8 cellular contexts compared by ENCODE assay signal in genomic region chr9:136631038-136632000, GRCh38. TPM values are rescaled to one million over a fixed set of nuclear protein-coding genes. Genes with fewer than 3 reads are reported as not detected.
DNase-seq lines count a peak whose midpoint lies in the region; ATAC-seq and TF ChIP-seq lines count a peak whose summit lies in the region.

No MANE protein-coding gene starts in this region.

- H3K4me3 ChIP-seq in BLaER1 treated with 17β-estradiol and CSF1 and Interleukin-3, amounts not matched to agents 10 nM and 100 nM, result no peak overlapping the region
- H3K4me3 ChIP-seq in HL-60 (replicated peaks; ENCODE audit: insufficient read depth, low read length), result no peak overlapping the region

- peaks cover 0 to 24% (median 0%) of the 10 kb centered on the region in 11 experiments; a peak in 7 of 22 replicates for H4K20me1 ChIP-seq in BLaER1 treated with 17β-estradiol and CSF1 and Interleukin-3, amounts not matched to agents 10 nM and 100 nM

- H3K9ac ChIP-seq in BLaER1 treated with 17β-estradiol and CSF1 and Interleukin-3, amounts not matched to agents 10 nM and 100 nM, result peak overlapping the region in 4 of 11 experiments; percentile 15 to 49 (median 38); a peak in 2 of 22 replicates

- peak; percentile 97 to 98 for ATAC-seq in naive thymus-derived CD8-positive, alpha-beta T cell
- no peak for ATAC-seq in GM21528 (IDR thresholded peaks at IDR 0.05; ENCODE audit: low FRiP score, unreplicated experiment)

- no peak overlapping the region for H3K27ac ChIP-seq in BLaER1 treated with 17β-estradiol and CSF1 and Interleukin-3, amounts not matched to agents 10 nM and 100 nM
- no peak overlapping the region for H3K27ac ChIP-seq in HL-60 (replicated peaks)

- H3K4me2 ChIP-seq in BLaER1 treated with 17β-estradiol and CSF1 and Interleukin-3, amounts not matched to agents 10 nM and 100 nM, result peak overlapping the region in 8 of 11 experiments; percentile 8 to 79 (median 24); a peak in 6 of 22 replicates

- peaks cover 0 to 7% (median 0%) of the 10 kb centered on the region in 5 donors for H3K27me3 Mint-ChIP-seq in naive thymus-derived CD8-positive, alpha-beta T cell

- H3K9me3 Mint-ChIP-seq in naive thymus-derived CD8-positive, alpha-beta T cell, result no peaks in the 10 kb centered on the region

- no peaks in the 10 kb centered on the region for H3K36me3 ChIP-seq in BLaER1 treated with 17β-estradiol and CSF1 and Interleukin-3, amounts not matched to agents 10 nM and 100 nM

- DNase-seq in HL-60 (ENCODE audit: low read depth in 1 of 2, low spot score in 1 of 2) (peak; percentile 80 to 82), NOMO-1 treated with dmso at 0.1 percent for 144 hours (lab: John Stamatoyannopoulos, UW; ENCODE audit: unreplicated experiment) (peak; percentile 81), epidermal melanocyte (ENCODE audit: insufficient read length, low spot score) (peak; percentile 83)
- DNase-seq in activated CD8-positive, alpha-beta memory T cell treated with anti-CD3 and anti-CD28 coated beads, Interleukin-2, amount 50 U/mL, for 24 hours (ENCODE audit: extremely low read depth), result peak; percentile 34
- peak; percentile 68 to 91 (median 76) for DNase-seq in naive thymus-derived CD8-positive, alpha-beta T cell
- peak; percentile 43 to 57 for DNase-seq in stimulated activated CD8-positive, alpha-beta memory T cell treated with anti-CD3 and anti-CD28 coated beads, Interleukin-7, amount 100 ng/mL, for 48 hours (ENCODE audit: extremely low read depth in 1 of 2, low read depth in 1 of 2)

- no peak overlapping the region for H3K27ac Mint-ChIP-seq in naive thymus-derived CD8-positive, alpha-beta T cell

- H3K27me3 ChIP-seq in BLaER1 treated with 17β-estradiol and CSF1 and Interleukin-3, amounts not matched to agents 10 nM and 100 nM, result peaks cover 0 to 30% (median 4%) of the 10 kb centered on the region in 11 experiments; a peak in 8 of 22 replicates
- peaks cover 10% of the 10 kb centered on the region for H3K27me3 ChIP-seq in HL-60 (ENCODE audit: insufficient read depth, poor library complexity, severe bottlenecking)

- peaks cover 2 to 9% (median 3%) of the 10 kb centered on the region in 4 donors for H3K4me1 Mint-ChIP-seq in naive thymus-derived CD8-positive, alpha-beta T cell

- peak; percentile 57 for TF ChIP-seq CTCF in HL-60 (IDR thresholded peaks at IDR 0.05; ENCODE audit: insufficient read depth, low read length)

- H3K4me1 ChIP-seq in BLaER1 treated with 17β-estradiol and CSF1 and Interleukin-3, amounts not matched to agents 10 nM and 100 nM, result peaks cover 20 to 66% (median 60%) of the 10 kb centered on the region in 10 experiments

- H3K36me3 Mint-ChIP-seq in naive thymus-derived CD8-positive, alpha-beta T cell, result no peaks in the 10 kb centered on the region

- POLR2A ChIA-PET in naive thymus-derived CD8-positive, alpha-beta T cell (lab: Charles Lee), result interaction anchor here (0.7 to 1.4 kb wide), 7 partner anchors 12 to 268 kb away, joined by 3 to 14 read pairs (median 4); no protein-coding TSS in a partner anchor

- no peak overlapping the region for H3K4me3 Mint-ChIP-seq in naive thymus-derived CD8-positive, alpha-beta T cell

- H3K9me3 ChIP-seq in BLaER1 treated with 17β-estradiol and CSF1 and Interleukin-3, amounts not matched to agents 10 nM and 100 nM (replicated peaks in 1 of 11), result no peaks in the 10 kb centered on the region

RNA-seq across cellular contexts. Expression of gene EGFL7, which starts 31.4 kb away (rescaled TPM):
- 1 to 10 TPM in 1 of 2 experiments, under 1 TPM in 1; 0.36 to 1.2 TPM for total RNA-seq in naive thymus-derived CD8-positive, alpha-beta T cell
- polyA plus RNA-seq in naive thymus-derived CD8-positive, alpha-beta T cell, result under 1 TPM in 2 of 3 donors, not detected in 1; 0.48 to 0.70 TPM

RNA-seq across cellular contexts. Expression of gene AGPAT2, which starts 55.9 kb away (rescaled TPM):
- total RNA-seq in naive thymus-derived CD8-positive, alpha-beta T cell, result 1 to 10 TPM; 3.0 to 5.8 TPM
- 10 to 100 TPM; 10.7 to 24.8 (median 14.6) TPM for polyA plus RNA-seq in naive thymus-derived CD8-positive, alpha-beta T cell
